Comparison of ENCODE assay signal across 20 cellular contexts in genomic region chr5:141374627-141375026, GRCh38. TPM values are rescaled to one million over a fixed set of nuclear protein-coding genes. Genes with fewer than 3 reads are reported as not detected.
DNase-seq lines count a peak whose midpoint lies in the region; ATAC-seq, FAIRE-seq and TF ChIP-seq lines count a peak whose summit lies in the region.
"Had no signal": no experiment of that assay in that cellular context is flagged by ENCODE, and none has a peak within 500 bp of the region (broad histone marks: within the 10 kb centered on the region; RNA-seq: fewer than 3 reads in every experiment).

No MANE protein-coding gene starts in this region.

- H3F3A ChIP-seq in neural progenitor cell (ENCODE audit: low read depth) = no peaks in the 10 kb centered on the region

- H3K36me3 Mint-ChIP-seq in astrocyte (ENCODE audit: low read depth, unreplicated experiment) (peaks cover 7% of the 10 kb centered on the region), neural progenitor cell (peaks cover 4% of the 10 kb centered on the region)

- H2AFZ ChIP-seq in ACC112 (ENCODE audit: low read length, unreplicated experiment) (no peak overlapping the region), astrocyte (ENCODE audit: low read depth, low read length) (no peak overlapping the region), neural progenitor cell (replicated peaks) (no peak overlapping the region)

- H3K27me3 ChIP-seq in ACC112 (ENCODE audit: insufficient read depth, low read length) = peaks cover 74% of the 10 kb centered on the region
- H3K27me3 ChIP-seq in astrocyte (ENCODE audit: insufficient read depth, low read length) = no peaks in the 10 kb centered on the region
- H3K27me3 ChIP-seq in lung (ENCODE audit: control insufficient read depth, insufficient read depth) = no peaks in the 10 kb centered on the region
- no peaks in the 10 kb centered on the region for H3K27me3 ChIP-seq in rectal smooth muscle tissue (ENCODE audit: control insufficient read depth, insufficient read depth, low read length)
- H3K27me3 ChIP-seq in transverse colon = no peaks in the 10 kb centered on the region
- no peaks in the 10 kb centered on the region for H3K27me3 ChIP-seq in neural progenitor cell
- peaks cover 0 to 21% of the 10 kb centered on the region in 2 donors for H3K27me3 ChIP-seq in small intestine (ENCODE audit: control insufficient read depth in 2 of 2, insufficient read depth in 2 of 2, low read length in 2 of 2)

- 54 to 64% methylated on average over 14 of the region's 14 CpGs for WGBS in lung, 2 donors
- 73 to 84% methylated on average over 3 to 14 of the region's 14 CpGs for WGBS in transverse colon (ENCODE audit: low coverage in 1 of 2), 2 donors
- 65 to 68% (median 67%) methylated on average over 14 of the region's 14 CpGs for WGBS in small intestine, 3 donors

- H3K27ac ChIP-seq in ACC112 (ENCODE audit: low read depth, low read length) = no peak overlapping the region
- no peak overlapping the region for H3K27ac ChIP-seq in astrocyte (ENCODE audit: low read depth, low read length)
- H3K27ac ChIP-seq in lung (ENCODE audit: low read depth in 1 of 2, low read length in 1 of 2) = no peak overlapping the region
- H3K27ac ChIP-seq in rectal smooth muscle tissue (ENCODE audit: low read depth, low read length) = no peak overlapping the region
- no peak overlapping the region for H3K27ac ChIP-seq in transverse colon
- no peak overlapping the region for H3K27ac ChIP-seq in neural progenitor cell
- H3K27ac ChIP-seq in small intestine (ENCODE audit: low read depth in 1 of 2, low read length in 1 of 2) = no peak overlapping the region
- H3K27ac ChIP-seq: A549, HL-60 had no signal

- TF ChIP-seq CTCF in astrocyte (IDR thresholded peaks at IDR 0.05; ENCODE audit: insufficient read depth, low read depth, low read length) = no peak
- TF ChIP-seq CTCF in lung (IDR thresholded peaks at IDR 0.05; ENCODE audit: control extremely low read depth, extremely low read depth) = no peak
- TF ChIP-seq CTCF in transverse colon (IDR thresholded peaks at IDR 0.05) = no peak
- no peak for TF ChIP-seq CTCF in neural progenitor cell (IDR thresholded peaks at IDR 0.05)

- H3K4me1 ChIP-seq in ACC112 (ENCODE audit: control insufficient read depth, insufficient read depth, low read length, unreplicated experiment) (no peaks in the 10 kb centered on the region), astrocyte (ENCODE audit: insufficient read depth, low read length) (no peaks in the 10 kb centered on the region), lung (ENCODE audit: control insufficient read depth in 2 of 2, insufficient read depth in 2 of 2, low read length in 2 of 2) (no peaks in the 10 kb centered on the region), rectal smooth muscle tissue (ENCODE audit: control insufficient read depth, insufficient read depth, low read length) (no peaks in the 10 kb centered on the region), transverse colon (no peaks in the 10 kb centered on the region), neural progenitor cell (no peaks in the 10 kb centered on the region), small intestine (ENCODE audit: control insufficient read depth in 2 of 2, insufficient read depth in 1 of 2, low read depth in 1 of 2, low read length in 1 of 2) (no peaks in the 10 kb centered on the region)
- H3K4me1 ChIP-seq: A549 had no signal

- in situ Hi-C loops in transverse colon (cut with MboI; ENCODE audit: low pct_ligation_motif_present in 1 of 4, low pct_unique_long_range_greater_than_20kb in 1 of 4, low sequenced_read_pairs in 3 of 4) = loop anchor here in 2 of 4 donors (25.0 kb wide), 2 partner anchors 162 to 188 kb away; partner anchors contain the start of genes PCDHB12 (in 1 of the 2), PCDHB13 (in 1 of the 2) and PCDHB14 (in 1 of the 2)

- no peak for DNase-seq in astrocyte (ENCODE audit: low read depth)
- DNase-seq in lung (ENCODE audit: low spot score) = no peak
- no peak for DNase-seq in transverse colon
- DNase-seq in neural progenitor cell (ENCODE audit: low spot score) = no peak
- no peak for DNase-seq in small intestine
- DNase-seq: C1 segment of cervical spinal cord, H9, Karpas-422, NCI-H1436, NCI-H2029, NCI-H345, NCI-H524 treated with DMSO at 0.1 percent for 48 hours had no signal

- H3K4me3 ChIP-seq in ACC112 (ENCODE audit: low read depth, low read length) (peak overlapping the region; percentile 67; the same call in 1 of the 2 replicates), astrocyte (ENCODE audit: insufficient read depth, low read depth, low read length) (peak overlapping the region; percentile 49), lung (peak overlapping the region; percentile 5), rectal smooth muscle tissue (ENCODE audit: low read length) (peak overlapping the region; percentile 45), transverse colon (no peak overlapping the region), neural progenitor cell (no peak overlapping the region), small intestine (ENCODE audit: low read depth in 1 of 2, low read length in 2 of 2) (no peak overlapping the region)
- H3K4me3 ChIP-seq: A549 had no signal

- H3K79me2 ChIP-seq in ACC112 (ENCODE audit: control insufficient read depth, insufficient read depth, low read length, unreplicated experiment) = no peaks in the 10 kb centered on the region
- no peaks in the 10 kb centered on the region for H3K79me2 ChIP-seq in astrocyte (ENCODE audit: insufficient read depth, low read length)
- H3K79me2 ChIP-seq in neural progenitor cell (ENCODE audit: low read depth) = no peaks in the 10 kb centered on the region

- intact Hi-C loops in transverse colon (cut with DNase I; ENCODE audit: low total_unique reads) = no loop called here

- H3K4me1 Mint-ChIP-seq in astrocyte (ENCODE audit: low read depth, unreplicated experiment) (no peaks in the 10 kb centered on the region), neural progenitor cell (no peaks in the 10 kb centered on the region)
- H3K4me1 Mint-ChIP-seq: H9 had no signal

- no peak overlapping the region for H3K27ac Mint-ChIP-seq in astrocyte (ENCODE audit: unreplicated experiment)
- no peak overlapping the region for H3K27ac Mint-ChIP-seq in neural progenitor cell
- H3K27ac Mint-ChIP-seq: H9, IgD-negative memory B cell had no signal

- no peak for TF ChIP-seq POLR2A in transverse colon (IDR thresholded peaks at IDR 0.05)

- FAIRE-seq in astrocyte (lab: Jason Lieb, UNC) = no peak
- no peak for FAIRE-seq in small intestine (lab: Jason Lieb, UNC)
- FAIRE-seq: A549, D721Med, GM12891 had no signal

- TF ChIP-seq EP300 in transverse colon (IDR thresholded peaks at IDR 0.05; ENCODE audit: low read depth) = no peak

- H3K27me3 Mint-ChIP-seq in astrocyte (ENCODE audit: low read depth, unreplicated experiment) = no peaks in the 10 kb centered on the region
- H3K27me3 Mint-ChIP-seq in neural progenitor cell (ENCODE audit: insufficient read depth, low read depth) = peaks cover 9% of the 10 kb centered on the region

- H3K9me3 ChIP-seq in astrocyte (ENCODE audit: insufficient read depth, low read depth, low read length) = peaks cover 52% of the 10 kb centered on the region
- peaks cover 4 to 62% of the 10 kb centered on the region in 2 donors for H3K9me3 ChIP-seq in lung (ENCODE audit: control insufficient read depth in 2 of 2, insufficient read depth in 1 of 2, low read length in 1 of 2)
- H3K9me3 ChIP-seq in transverse colon = peaks cover 19 to 90% of the 10 kb centered on the region in 2 donors
- H3K9me3 ChIP-seq in neural progenitor cell (ENCODE audit: low read depth) = peaks cover 3% of the 10 kb centered on the region
- no peaks in the 10 kb centered on the region for H3K9me3 ChIP-seq in small intestine (ENCODE audit: control insufficient read depth, low read depth)

- H3K36me3 ChIP-seq in ACC112 (ENCODE audit: insufficient read depth, low read length) (no peaks in the 10 kb centered on the region), astrocyte (ENCODE audit: insufficient read depth, low read length) (no peaks in the 10 kb centered on the region), lung (ENCODE audit: control insufficient read depth in 2 of 2, insufficient read depth in 2 of 2, low read length in 2 of 2) (no peaks in the 10 kb centered on the region), rectal smooth muscle tissue (ENCODE audit: control insufficient read depth, insufficient read depth, low read length) (peaks cover 3% of the 10 kb centered on the region), transverse colon (peaks cover 0 to 3% (median 0%) of the 10 kb centered on the region in 4 donors), neural progenitor cell (no peaks in the 10 kb centered on the region), small intestine (ENCODE audit: control insufficient read depth in 2 of 2, insufficient read depth in 2 of 2, low read length in 2 of 2) (no peaks in the 10 kb centered on the region)

- H3K4me3 Mint-ChIP-seq in astrocyte (ENCODE audit: unreplicated experiment) = no peak overlapping the region
- H3K4me3 Mint-ChIP-seq in neural progenitor cell = no peak overlapping the region
- H3K4me3 Mint-ChIP-seq: H9 had no signal

- H4K20me1 ChIP-seq in astrocyte (ENCODE audit: insufficient read depth, low read length) = no peaks in the 10 kb centered on the region
- H4K20me1 ChIP-seq in neural progenitor cell (ENCODE audit: low read depth) = no peaks in the 10 kb centered on the region

- peaks cover 31% of the 10 kb centered on the region for H3K9me3 Mint-ChIP-seq in astrocyte (ENCODE audit: unreplicated experiment)
- peaks cover 50% of the 10 kb centered on the region for H3K9me3 Mint-ChIP-seq in neural progenitor cell

- H3K4me2 ChIP-seq in astrocyte (ENCODE audit: low read length) (peak overlapping the region; percentile 72), neural progenitor cell (no peak overlapping the region)
- H3K4me2 ChIP-seq: A549 had no signal

- no peak overlapping the region for H3K9ac ChIP-seq in astrocyte (ENCODE audit: low read length)
- no peak overlapping the region for H3K9ac ChIP-seq in rectal smooth muscle tissue (ENCODE audit: low read length)
- H3K9ac ChIP-seq in neural progenitor cell = no peak overlapping the region

- ATAC-seq in lung (ENCODE audit: insufficient read depth, low FRiP score) (no peak), GM18861 (IDR thresholded peaks at IDR 0.05; ENCODE audit: unreplicated experiment) (no peak)
- ATAC-seq: A549 had no signal

RNA-seq across cellular contexts. Expression of gene PCDHGA6, which starts 0.9 kb away (rescaled TPM):
- 0.22 and 0.41 TPM in 2 replicates for total RNA-seq in astrocyte
- total RNA-seq in lung = 1 to 10 TPM; 4.9 to 8.5 TPM
- polyA plus RNA-seq in lung = under 1 TPM; 0.59 to 0.96 TPM
- total RNA-seq in transverse colon = 1 to 10 TPM; 2.4 to 7.5 (median 3.7) TPM
- 0.77 and 1.4 TPM in 2 replicates for total RNA-seq in neural progenitor cell (ENCODE audit: low replicate concordance)
- under 1 TPM in 1 of 3 donors, not detected in 2; 0.72 TPM for polyA plus RNA-seq in small intestine

RNA-seq across cellular contexts. Expression of gene PCDHGB3, which starts 4.6 kb away (rescaled TPM):
- total RNA-seq in astrocyte (0.10 and 0.14 TPM in 2 replicates), lung (1 to 10 TPM; 3.2 to 7.9 TPM), transverse colon (1 to 10 TPM; 1.4 to 3.8 (median 2.6) TPM), neural progenitor cell (ENCODE audit: low replicate concordance) (0.74 and 0.95 TPM in 2 replicates)
- polyA plus RNA-seq in lung (under 1 TPM; 0.18 to 0.24 TPM), small intestine (under 1 TPM in 1 of 3 donors, not detected in 2; 0.31 TPM)
- polyA plus RNA-seq: IgD-negative memory B cell had no signal

RNA-seq across cellular contexts. Expression of gene PCDHGA7, which starts 7.9 kb away (rescaled TPM):
- total RNA-seq in astrocyte = 0.57 and 0.62 TPM in 2 replicates
- 1 to 10 TPM; 2.9 to 6.3 TPM for total RNA-seq in lung
- polyA plus RNA-seq in lung = under 1 TPM; 0.23 to 0.30 TPM
- 1 to 10 TPM; 2.0 to 8.6 (median 3.2) TPM for total RNA-seq in transverse colon
- 0.81 and 1.1 TPM in 2 replicates for total RNA-seq in neural progenitor cell (ENCODE audit: low replicate concordance)
- polyA plus RNA-seq in small intestine = under 1 TPM in 1 of 3 donors, not detected in 2; 0.30 TPM
- polyA plus RNA-seq: IgD-negative memory B cell had no signal

RNA-seq across cellular contexts. Expression of gene PCDHGA5, which starts 10.7 kb away (rescaled TPM):
- 0.29 and 0.30 TPM in 2 replicates for total RNA-seq in astrocyte
- 1 to 10 TPM; 2.9 to 9.3 TPM for total RNA-seq in lung
- polyA plus RNA-seq in lung = under 1 TPM; 0.31 to 0.32 TPM
- total RNA-seq in transverse colon = 1 to 10 TPM in 3 of 4 donors, not detected in 1; 2.5 to 4.1 (median 3.4) TPM
- total RNA-seq in neural progenitor cell (ENCODE audit: low replicate concordance) = 0.71 and 1.3 TPM in 2 replicates
- under 1 TPM in 1 of 3 donors, not detected in 2; 0.43 TPM for polyA plus RNA-seq in small intestine
- polyA plus RNA-seq: IgD-negative memory B cell had no signal

RNA-seq across cellular contexts. Expression of gene PCDHGB4, which starts 12.9 kb away (rescaled TPM):
- total RNA-seq in astrocyte (13.6 and 15.7 TPM in 2 replicates), lung (10 to 100 TPM in 1 of 2 donors, 1 to 10 TPM in 1; 6.9 to 12.1 TPM), transverse colon (1 to 10 TPM in 2 of 4 donors, under 1 TPM in 2; 0.40 to 4.4 (median 2.4) TPM), neural progenitor cell (ENCODE audit: low replicate concordance) (10.4 and 14.9 TPM in 2 replicates)
- polyA plus RNA-seq in lung (1 to 10 TPM in 1 of 2 donors, under 1 TPM in 1; 0.31 to 1.0 TPM), small intestine (under 1 TPM in 1 of 3 donors, not detected in 2; 0.75 TPM)

Comparison
In these comparisons a context has a peak if more than half of its experiments do, and no peak if none do; other contexts are left out.
1. H3K4me3 ChIP-seq: peak in ACC112 (single experiment), astrocyte (single experiment), lung (single experiment) and rectal smooth muscle tissue (single experiment); none in transverse colon (0 of 4), neural progenitor cell (single experiment) and small intestine (0 of 2).